1 cellular context compared by ENCODE assay signal in genomic region chr1:226186124-226187018, GRCh38.
TF ChIP-seq lines count a peak whose summit lies in the region.

TSS of gene ACBD3 (minus strand) at chr1:226186741. CDS start at chr1:226186675, 66 bp downstream.

TF ChIP-seq in HepG2, 621 proteins besides CTCF, POLR2A, EP300 and RAD21 (continued from another document and continues in another):
- TF ChIP-seq GATAD1 (CRISPR knock-in tag; IDR thresholded peaks at IDR 0.05) = peak; percentile 90
- TF ChIP-seq CSRNP2 (CRISPR knock-in tag; conservative IDR thresholded peaks at IDR 0.05; ENCODE audit: low read depth) = no peak
- peak; percentile 36; the same call in 1 of the 2 replicates for TF ChIP-seq CSRNP1 (CRISPR knock-in tag; IDR thresholded peaks at IDR 0.05)
- TF ChIP-seq KDM5A (IDR thresholded peaks at IDR 0.05; ENCODE audit: borderline replicate concordance, low read length) = peak; percentile 76
- 0 out of 2 replicates have a peak, but pooled peaks have one; percentile 45 for TF ChIP-seq BCL3 (CRISPR knock-in tag; IDR thresholded peaks at IDR 0.05)
- peak; percentile 93 for TF ChIP-seq ZNF574 (CRISPR knock-in tag; IDR thresholded peaks at IDR 0.05)
- peak; percentile 97 for TF ChIP-seq KAT8 (CRISPR knock-in tag; IDR thresholded peaks at IDR 0.05)
- 0 out of 2 replicates have a peak, but pooled peaks have one; percentile 58 for TF ChIP-seq HMG20B (CRISPR knock-in tag; conservative IDR thresholded peaks at IDR 0.05)
- 0 out of 2 replicates have a peak, but pooled peaks have one; percentile 60 for TF ChIP-seq SATB2 (CRISPR knock-in tag; IDR thresholded peaks at IDR 0.05)
- TF ChIP-seq ERF (CRISPR knock-in tag; IDR thresholded peaks at IDR 0.05) = 0 out of 2 replicates have a peak, but pooled peaks have one; percentile 21
- peak; percentile 94 for TF ChIP-seq ZBTB7B (CRISPR knock-in tag; IDR thresholded peaks at IDR 0.05)
- TF ChIP-seq HBP1 (CRISPR knock-in tag; IDR thresholded peaks at IDR 0.05; ENCODE audit: low read depth) = peak; percentile 85
- TF ChIP-seq FOXK1 (CRISPR knock-in tag; IDR thresholded peaks at IDR 0.05; ENCODE audit: borderline replicate concordance, low read depth) = peak; percentile 67; the same call in 1 of the 2 replicates
- no peak; the same call in 1 of the 2 replicates for TF ChIP-seq ZNF274 (CRISPR knock-in tag; IDR thresholded peaks at IDR 0.05)
- peak; percentile 72 for TF ChIP-seq SP2 (CRISPR knock-in tag; IDR thresholded peaks at IDR 0.05)
- TF ChIP-seq NBN (conservative IDR thresholded peaks at IDR 0.05) = no peak
- peak; percentile 87 for TF ChIP-seq PATZ1 (CRISPR knock-in tag; IDR thresholded peaks at IDR 0.05)
- TF ChIP-seq ZBTB10 (CRISPR knock-in tag; IDR thresholded peaks at IDR 0.05; ENCODE audit: borderline replicate concordance) = no peak; the same call in 1 of the 2 replicates
- TF ChIP-seq HOXA5 (CRISPR knock-in tag; IDR thresholded peaks at IDR 0.05) = no peak; the same call in 1 of the 2 replicates
- no peak for TF ChIP-seq DNMT3B (CRISPR knock-in tag; conservative IDR thresholded peaks at IDR 0.05)
- TF ChIP-seq NCOA5 (CRISPR knock-in tag; IDR thresholded peaks at IDR 0.05) = no peak
- TF ChIP-seq RFXAP (CRISPR knock-in tag; IDR thresholded peaks at IDR 0.05; ENCODE audit: borderline replicate concordance) = no peak
- TF ChIP-seq GFI1 (CRISPR knock-in tag; IDR thresholded peaks at IDR 0.05; ENCODE audit: borderline replicate concordance) = peak; percentile 29; the same call in 1 of the 2 replicates
- peak; percentile 94 for TF ChIP-seq ZNF777 (CRISPR knock-in tag; IDR thresholded peaks at IDR 0.05)
- TF ChIP-seq ZNF225 (CRISPR knock-in tag; IDR thresholded peaks at IDR 0.05) = 0 out of 2 replicates have a peak, but pooled peaks have one; percentile 84
- TF ChIP-seq JARID2 (CRISPR knock-in tag; IDR thresholded peaks at IDR 0.05; ENCODE audit: insufficient replicate concordance) = no peak
- no peak; the same call in 1 of the 2 replicates for TF ChIP-seq DRAP1 (CRISPR knock-in tag; IDR thresholded peaks at IDR 0.05)
- TF ChIP-seq FUBP1 (CRISPR knock-in tag; IDR thresholded peaks at IDR 0.05; ENCODE audit: borderline replicate concordance) = no peak
- no peak for TF ChIP-seq SMARCC2 (IDR thresholded peaks at IDR 0.05)
- no peak for TF ChIP-seq SCMH1 (CRISPR knock-in tag; IDR thresholded peaks at IDR 0.05; ENCODE audit: borderline replicate concordance)
- TF ChIP-seq ZNF484 (CRISPR knock-in tag; IDR thresholded peaks at IDR 0.05; ENCODE audit: borderline replicate concordance, low read depth) = no peak
- TF ChIP-seq ZNF414 (CRISPR knock-in tag; IDR thresholded peaks at IDR 0.05) = no peak
- no peak for TF ChIP-seq KDM1A (CRISPR knock-in tag; IDR thresholded peaks at IDR 0.05)
- TF ChIP-seq KDM2A (CRISPR knock-in tag; IDR thresholded peaks at IDR 0.05; ENCODE audit: borderline replicate concordance, low read depth) = peak; percentile 68; the same call in 1 of the 2 replicates
- peak; percentile 50; the same call in 1 of the 2 replicates for TF ChIP-seq ZNF891 (CRISPR knock-in tag; IDR thresholded peaks at IDR 0.05)
- peak; percentile 29; the same call in 1 of the 2 replicates for TF ChIP-seq ZNF34 (CRISPR knock-in tag; IDR thresholded peaks at IDR 0.05; ENCODE audit: borderline replicate concordance)
- TF ChIP-seq IKZF5 (CRISPR knock-in tag; IDR thresholded peaks at IDR 0.05) = peak; percentile 37; the same call in 1 of the 2 replicates
- TF ChIP-seq SIN3A (IDR thresholded peaks at IDR 0.05; ENCODE audit: borderline replicate concordance, low read depth, low read length) = peak; percentile 68; the same call in 1 of the 2 replicates
- no peak for TF ChIP-seq ZMAT5 (CRISPR knock-in tag; IDR thresholded peaks at IDR 0.05; ENCODE audit: borderline replicate concordance, low read depth)
- no peak for TF ChIP-seq IRF1 (CRISPR knock-in tag; IDR thresholded peaks at IDR 0.05; ENCODE audit: low read depth)
